8 cellular contexts compared by ENCODE assay signal in the genomic region with DNA sequence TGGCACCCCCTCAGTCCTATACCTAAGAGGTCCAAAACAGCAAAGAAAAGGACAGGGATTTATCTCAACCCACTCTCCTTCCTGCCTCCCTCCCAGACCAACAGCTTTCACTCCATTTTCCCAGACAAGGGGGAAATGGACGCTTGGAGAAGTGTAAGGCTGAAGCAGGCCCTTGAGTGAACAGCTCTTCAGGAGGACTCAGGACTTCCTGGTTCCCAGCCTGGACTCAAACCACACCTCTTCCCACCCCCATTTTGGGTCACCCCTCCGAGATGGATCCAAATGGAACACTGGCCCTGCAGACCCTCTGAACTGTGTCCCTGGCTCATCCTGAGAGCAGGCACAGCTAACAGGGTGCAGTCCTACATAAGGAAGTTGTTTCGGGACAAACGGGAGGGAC. TPM values are rescaled to one million over a fixed set of nuclear protein-coding genes. Genes with fewer than 3 reads are reported as not detected.
DNase-seq lines count a peak whose midpoint lies in the region; ATAC-seq and TF ChIP-seq lines count a peak whose summit lies in the region.

No MANE protein-coding gene starts in this region.

- DNase-seq in adipocyte (ENCODE audit: low read depth) (peak; percentile 39), medulla oblongata (ENCODE audit: extremely low spot score) (peak; percentile 18), vagina (ENCODE audit: extremely low spot score in 2 of 2) (no peak), GOT3 (lab: John Stamatoyannopoulos, UW) (no peak), NCI-H2107 treated with DMSO at 0.1 percent for 48 hours (lab: John Stamatoyannopoulos, UW; ENCODE audit: unreplicated experiment) (no peak)

- H3K9ac ChIP-seq in HUES48 (ENCODE audit: low read depth, low read length) = no peak overlapping the region
- peak overlapping the region; percentile 96 for H3K9ac ChIP-seq in adipocyte (ENCODE audit: low read length)

- intact Hi-C loops in vagina (cut with DNase I) = no loop called here

- H3K36me3 ChIP-seq in ACC112 (ENCODE audit: insufficient read depth, low read length) = no peaks in the 10 kb centered on the region; the same call in 1 of the 2 replicates
- peaks cover 25% of the 10 kb centered on the region for H3K36me3 ChIP-seq in HUES48 (ENCODE audit: control insufficient read depth, insufficient read depth, low read length)
- peaks cover 24% of the 10 kb centered on the region for H3K36me3 ChIP-seq in adipocyte (ENCODE audit: control insufficient read depth, insufficient read depth, low read length, severe bottlenecking)
- H3K36me3 ChIP-seq in vagina = peaks cover 0 to 19% of the 10 kb centered on the region in 2 donors

- no peak overlapping the region for H3K27ac ChIP-seq in ACC112 (ENCODE audit: low read depth, low read length)
- no peak overlapping the region for H3K27ac ChIP-seq in HUES48 (ENCODE audit: low read depth, low read length)
- H3K27ac ChIP-seq in vagina = peak overlapping the region; percentile 51

- peak overlapping the region; percentile 89 for H3K4me3 ChIP-seq in ACC112 (ENCODE audit: low read depth, low read length)
- peak overlapping the region; percentile 78 for H3K4me3 ChIP-seq in HUES48 (ENCODE audit: low read depth, low read length)
- H3K4me3 ChIP-seq in adipocyte (ENCODE audit: low read length) = peak overlapping the region; percentile 90
- H3K4me3 ChIP-seq in vagina = peak overlapping the region; percentile 96 to 98

- H3K27me3 ChIP-seq in ACC112 (ENCODE audit: insufficient read depth, low read length) (no peaks in the 10 kb centered on the region), HUES48 (ENCODE audit: control insufficient read depth, insufficient read depth, low read length) (no peaks in the 10 kb centered on the region), adipocyte (replicated peaks; ENCODE audit: control insufficient read depth, insufficient read depth, low read length) (no peaks in the 10 kb centered on the region), vagina (no peaks in the 10 kb centered on the region)

- TF ChIP-seq CTCF in vagina (IDR thresholded peaks at IDR 0.05) = no peak

- H3K9me3 ChIP-seq in HUES48 (ENCODE audit: control insufficient read depth, insufficient read depth, low read length) (no peaks in the 10 kb centered on the region), adipocyte (ENCODE audit: control insufficient read depth, low read length) (no peaks in the 10 kb centered on the region), vagina (no peaks in the 10 kb centered on the region)

- no peak overlapping the region for H2AFZ ChIP-seq in ACC112 (ENCODE audit: low read length, unreplicated experiment)

- peaks cover 34% of the 10 kb centered on the region for H3K4me1 ChIP-seq in ACC112 (ENCODE audit: control insufficient read depth, insufficient read depth, low read length, unreplicated experiment)
- H3K4me1 ChIP-seq in HUES48 (ENCODE audit: control insufficient read depth, insufficient read depth, low read length) = peaks cover 31% of the 10 kb centered on the region
- peaks cover 44% of the 10 kb centered on the region for H3K4me1 ChIP-seq in adipocyte (ENCODE audit: control insufficient read depth, insufficient read depth, low read length)
- peaks cover 60% of the 10 kb centered on the region for H3K4me1 ChIP-seq in vagina

- H3K79me2 ChIP-seq in ACC112 (ENCODE audit: control insufficient read depth, insufficient read depth, low read length, unreplicated experiment) = peaks cover 72% of the 10 kb centered on the region

- TF ChIP-seq POLR2A in vagina (IDR thresholded peaks at IDR 0.05) = no peak

- no peak for ATAC-seq in HG02759 (IDR thresholded peaks at IDR 0.05; ENCODE audit: unreplicated experiment)

RNA-seq across cellular contexts. Expression of gene KMT2D, which starts 2.7 kb away (rescaled TPM):
- total RNA-seq in vagina = 38.8 TPM

RNA-seq across cellular contexts. Expression of gene RHEBL1, which starts 11.9 kb away (rescaled TPM):
- total RNA-seq in vagina = 1.7 TPM

RNA-seq across cellular contexts. Expression of gene DHH, which starts 36.7 kb away (rescaled TPM):
- total RNA-seq in vagina = 1.5 TPM

RNA-seq across cellular contexts. Expression of gene PRKAG1, which starts 39.3 kb away (rescaled TPM):
- 67.0 TPM for total RNA-seq in vagina

RNA-seq across cellular contexts. Expression of gene LMBR1L, which starts 52.8 kb away (rescaled TPM):
- 53.3 TPM for total RNA-seq in vagina

Comparison
In these comparisons a context has a peak if more than half of its experiments do, and no peak if none do; other contexts are left out.
1. DNase-seq: peak in adipocyte (single experiment) and medulla oblongata (single experiment); none in vagina (0 of 2), GOT3 (single experiment) and NCI-H2107 treated with DMSO at 0.1 percent for 48 hours (single experiment).
2. Peak in every context shown above with its lines, with median percentiles within 50 percentile points of each other: H3K4me3 ChIP-seq.